Comparison of ENCODE assay signal across 8 cellular contexts in the genomic region with DNA sequence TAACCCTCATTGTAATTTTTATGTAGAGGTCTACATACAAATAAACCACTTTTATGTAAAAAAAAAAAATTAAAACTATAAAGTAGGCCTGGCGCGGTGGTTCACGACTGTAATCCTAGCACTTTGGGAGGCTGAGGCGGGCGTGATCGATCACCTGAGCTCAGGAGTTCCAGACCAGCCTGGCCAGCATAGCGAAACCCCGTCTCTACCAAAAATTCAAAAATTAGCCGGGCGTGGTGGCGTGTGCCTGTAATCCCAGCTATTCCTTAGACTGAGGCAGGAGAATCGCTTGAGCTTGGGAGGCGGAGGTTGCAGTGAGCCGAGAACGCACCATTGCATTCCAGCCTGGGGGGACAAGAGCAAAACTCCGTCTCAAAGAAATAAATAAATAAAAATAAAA. TPM values are rescaled to one million over a fixed set of nuclear protein-coding genes. Genes with fewer than 3 reads are reported as not detected.
DNase-seq lines count a peak whose midpoint lies in the region; ATAC-seq and TF ChIP-seq lines count a peak whose summit lies in the region.

No MANE protein-coding gene starts in this region.

- H4K5ac ChIP-seq in H9 (ENCODE audit: insufficient read length, low read depth, low read length) = no peak overlapping the region

- no CpG with 5 or more reads among the region's 16 CpGs for WGBS in H9 (ENCODE audit: extremely low coverage, insufficient read length, low lambda C conversion rate)

- H2BK15ac ChIP-seq in H9 (ENCODE audit: low read depth, low read length) = no peak overlapping the region

- no peak overlapping the region for H2BK120ac ChIP-seq in H9 (ENCODE audit: low read depth, low read length, poor library complexity, severe bottlenecking)

- H2AFZ ChIP-seq in H9 (ENCODE audit: low read length) = no peak overlapping the region

- H3K4me3 ChIP-seq in fibroblast of the aortic adventitia (ENCODE audit: low read depth, low read length) = peak overlapping the region; percentile 48
- peak overlapping the region; percentile 88 for H3K4me3 ChIP-seq in skeletal muscle cell (ENCODE audit: low read depth, low read length)

- no peak overlapping the region for H3K56ac ChIP-seq in H9 (ENCODE audit: insufficient read length, low read depth, low read length)

- peak overlapping the region in 2 of 3 experiments; percentile 53 to 76; a peak in 1 of 7 replicates for H3K27ac Mint-ChIP-seq in H9
- no peak overlapping the region for H3K27ac Mint-ChIP-seq in T-cell

- no peak overlapping the region for H3K4ac ChIP-seq in H9 (ENCODE audit: low read depth, low read length)

- no peak overlapping the region for H3K27ac ChIP-seq in H9 (ENCODE audit: insufficient read length, low read depth, low read length)

- no peak overlapping the region for H3T11ph ChIP-seq in H9 (ENCODE audit: low read length)

- no peak overlapping the region for H4K8ac ChIP-seq in H9 (replicated peaks; ENCODE audit: insufficient read length, low read depth, low read length)

- H3K18ac ChIP-seq in H9 (ENCODE audit: insufficient read length, low read depth, low read length) = no peak overlapping the region

- peaks cover 5% of the 10 kb centered on the region; the same call in 1 of the 2 replicates for H3K27me3 Mint-ChIP-seq in H9 (ENCODE audit: low read depth)
- no peaks in the 10 kb centered on the region for H3K27me3 Mint-ChIP-seq in T-cell

- H3K14ac ChIP-seq in H9 (ENCODE audit: insufficient read depth, low read length) = no peak overlapping the region

- POLR2A ChIA-PET in T-cell (lab: Charles Lee) = interaction anchor here in 1 of 2 donors (0.6 kb wide), 1 partner anchor 11 kb away, joined by 3 read pairs; no protein-coding TSS in a partner anchor

- H2BK20ac ChIP-seq in H9 (ENCODE audit: low read depth, low read length, poor library complexity, severe bottlenecking) = no peak overlapping the region

- no peaks in the 10 kb centered on the region for H3K9me3 Mint-ChIP-seq in H9
- H3K9me3 Mint-ChIP-seq in T-cell = no peaks in the 10 kb centered on the region

- H3K4me3 Mint-ChIP-seq in H9 (peak overlapping the region; percentile 81 to 82), T-cell (peak overlapping the region; percentile 45 to 97 (median 72))

- H4K91ac ChIP-seq in H9 (ENCODE audit: insufficient read length, low read depth, low read length) = no peak overlapping the region

- CTCF ChIA-PET in T-cell (lab: Charles Lee) = interaction anchor here in 1 of 2 donors (0.9 to 2.8 kb wide), 3 partner anchors 10 to 129 kb away, joined by 3 to 20 read pairs (median 5); a partner anchor contains a TSS

- H4K20me1 ChIP-seq in H9 (ENCODE audit: control insufficient read depth, insufficient read depth, insufficient read length) = no peaks in the 10 kb centered on the region

- H3K79me1 ChIP-seq in H9 (ENCODE audit: insufficient read depth, low read depth, low read length, poor library complexity, severe bottlenecking) = peaks cover 3% of the 10 kb centered on the region

- peaks cover 2% of the 10 kb centered on the region; the same call in 1 of the 2 replicates for H3K4me1 ChIP-seq in H9 (ENCODE audit: insufficient read depth, low read length)

- H2AK5ac ChIP-seq in H9 (ENCODE audit: insufficient read length, low read length) = no peak overlapping the region

- no peaks in the 10 kb centered on the region for H3K9me3 ChIP-seq in H9 (ENCODE audit: control insufficient read depth, low read depth, low read length)

- peaks cover 7% of the 10 kb centered on the region; the same call in 1 of the 2 replicates for H3K79me2 ChIP-seq in H9 (ENCODE audit: insufficient read depth, low read length)

- H3K4me1 Mint-ChIP-seq in H9 (peaks cover 10 to 15% of the 10 kb centered on the region in 2 experiments), T-cell (peaks cover 50 to 65% (median 61%) of the 10 kb centered on the region in 3 donors)

- no peak overlapping the region for H2BK12ac ChIP-seq in H9 (ENCODE audit: insufficient read length, low read depth, low read length)

- no peaks in the 10 kb centered on the region for H3K27me3 ChIP-seq in H9 (ENCODE audit: insufficient read depth, low read length)

- DNase-seq in H9 (no peak), T-cell (no peak), fibroblast of the aortic adventitia (ENCODE audit: low read depth) (no peak), skeletal muscle cell (ENCODE audit: low read depth) (no peak), NCI-H2029 (lab: John Stamatoyannopoulos, UW) (no peak), NCI-H2081 (lab: John Stamatoyannopoulos, UW) (no peak)

- H3K23me2 ChIP-seq in H9 (ENCODE audit: insufficient read length, low read depth, low read length, poor library complexity, severe bottlenecking) = peaks cover 7% of the 10 kb centered on the region

- H3K9ac ChIP-seq in H9 (ENCODE audit: extremely low read depth, insufficient read length, low read length) = no peak overlapping the region

- ATAC-seq in T-cell (replicated peaks in 1 of 4) (no peak), GM18519 (IDR thresholded peaks at IDR 0.05; ENCODE audit: low FRiP score, unreplicated experiment) (no peak), GM19452 (IDR thresholded peaks at IDR 0.05; ENCODE audit: unreplicated experiment) (no peak)

- H3K36me3 Mint-ChIP-seq in H9 (ENCODE audit: insufficient read depth in 1 of 3, low read depth in 3 of 3) = peaks cover 22 to 25% (median 25%) of the 10 kb centered on the region in 3 experiments
- peaks cover 15% of the 10 kb centered on the region for H3K36me3 Mint-ChIP-seq in T-cell

- peak overlapping the region; percentile 76 for H3K4me2 ChIP-seq in H9 (ENCODE audit: insufficient read depth, insufficient read length, low read length)

- H2BK5ac ChIP-seq in H9 (ENCODE audit: insufficient read length, low read length) = no peak overlapping the region

- no peak for TF ChIP-seq CTCF in H9 (conservative IDR thresholded peaks at IDR 0.05)
- no peak for TF ChIP-seq CTCF in fibroblast of the aortic adventitia (IDR thresholded peaks at IDR 0.05; ENCODE audit: insufficient read depth, low read length)

- no peak overlapping the region for H3K23ac ChIP-seq in H9 (ENCODE audit: insufficient read length, low read depth, low read length)

RNA-seq across cellular contexts. Expression of a gene that starts 0.8 kb away (rescaled TPM):
- total RNA-seq in H9 (2021) = 8.4 and 11.1 TPM in 2 replicates
- total RNA-seq in T-cell = 100 to 1,000 TPM in 1 of 5 donors, 10 to 100 TPM in 4; 71.2 to 103 (median 77.8) TPM
- total RNA-seq in fibroblast of the aortic adventitia (ENCODE audit: low replicate concordance) = 29.4 and 47.3 TPM in 2 replicates

RNA-seq across cellular contexts. Expression of a gene that starts 4.6 kb away (rescaled TPM):
- 215 and 235 TPM in 2 replicates for total RNA-seq in H9 (2021)
- 10 to 100 TPM; 38.2 to 88.9 (median 68.8) TPM for total RNA-seq in T-cell
- total RNA-seq in fibroblast of the aortic adventitia (ENCODE audit: low replicate concordance) = 27.4 and 285 TPM in 2 replicates

RNA-seq across cellular contexts. Expression of a gene that starts 4.8 kb away (rescaled TPM):
- total RNA-seq in H9 (2021) (0.26 and 0.46 TPM in 2 replicates), T-cell (not detected), fibroblast of the aortic adventitia (ENCODE audit: low replicate concordance) (under 0.01 TPM in 1 of 2 replicates, not detected in the other)

RNA-seq across cellular contexts. Expression of a gene that starts 28.6 kb away (rescaled TPM):
- 62.2 and 71.1 TPM in 2 replicates for total RNA-seq in H9 (2021)
- 100 to 1,000 TPM in 1 of 5 donors, 10 to 100 TPM in 4; 60.8 to 115 (median 91.1) TPM for total RNA-seq in T-cell
- total RNA-seq in fibroblast of the aortic adventitia (ENCODE audit: low replicate concordance) = 12.5 and 19.3 TPM in 2 replicates

Comparison
In these comparisons a context has a peak if more than half of its experiments do, and no peak if none do; other contexts are left out.
1. H3K27ac Mint-ChIP-seq: peak in H9 (2 of 3); none in T-cell (0 of 2).